ENCODE assay signal across 8 cellular contexts in genomic region chr12:56359851-56360767, GRCh38. TPM values are rescaled to one million over a fixed set of nuclear protein-coding genes. Genes with fewer than 3 reads are reported as not detected.
A peak's percentile ranks its signal among the peaks of the same experiment; 100 is the strongest.
DNase-seq lines count a peak whose midpoint lies in the region; ATAC-seq lines count a peak whose summit lies in the region.

Gene STAT2, minus strand, starts transcription at chr12:56360107. Its CDS starts 3,536 bp downstream, at chr12:56356571.

- peaks cover 0 to 4% (median 4%) of the 10 kb centered on the region in 3 donors for H3K27me3 Mint-ChIP-seq in immature natural killer cell (ENCODE audit: low read depth in 3 of 3)

- peaks cover 4 to 7% (median 6%) of the 10 kb centered on the region in 3 donors for H3K36me3 Mint-ChIP-seq in immature natural killer cell

- H3K4me1 Mint-ChIP-seq in immature natural killer cell: peaks cover 25 to 42% of the 10 kb centered on the region in 2 donors

- ATAC-seq in GM19023 (IDR thresholded peaks at IDR 0.05; ENCODE audit: unreplicated experiment) (peak; percentile 97), HG03280 (IDR thresholded peaks at IDR 0.05; ENCODE audit: unreplicated experiment) (peak; percentile 96)

- DNase-seq in AG08396 (ENCODE audit: low spot score): peak; percentile 95
- peak; percentile 98 for DNase-seq in NCI-H345 treated with DMSO at 0.1 percent for 48 hours (lab: John Stamatoyannopoulos, UW; ENCODE audit: unreplicated experiment)
- peak; percentile 94 to 99 (median 97) for DNase-seq in activated CD4-positive, CD25-positive, alpha-beta regulatory T cell (lab: John Stamatoyannopoulos, UW)
- peak; percentile 100 for DNase-seq in central memory CD4-positive, alpha-beta T cell
- DNase-seq in immature natural killer cell: peak; percentile 100
- DNase-seq in smooth muscle cell of the brain vasculature (ENCODE audit: low read depth, low spot score): peak; percentile 100

- H3K27ac Mint-ChIP-seq in immature natural killer cell: peak within 1 kb of the TSS; percentile 90 to 98 (median 94)

- H3K9me3 Mint-ChIP-seq in immature natural killer cell: no peaks in the 10 kb centered on the region

- peak within 1 kb of the TSS; percentile 94 to 99 (median 97) for H3K4me3 Mint-ChIP-seq in immature natural killer cell

RNA-seq across cellular contexts. Expression of gene STAT2, which starts in this region (rescaled TPM):
- 10 to 100 TPM; 49.5 to 78.1 (median 61.4) TPM for polyA plus RNA-seq in immature natural killer cell

Comparison
In these comparisons a context has a peak if more than half of its experiments do, and no peak if none do; other contexts are left out.
1. Peak in every context shown above with its lines: DNase-seq and ATAC-seq.